20 cellular contexts compared by ENCODE assay signal in the genomic region with DNA sequence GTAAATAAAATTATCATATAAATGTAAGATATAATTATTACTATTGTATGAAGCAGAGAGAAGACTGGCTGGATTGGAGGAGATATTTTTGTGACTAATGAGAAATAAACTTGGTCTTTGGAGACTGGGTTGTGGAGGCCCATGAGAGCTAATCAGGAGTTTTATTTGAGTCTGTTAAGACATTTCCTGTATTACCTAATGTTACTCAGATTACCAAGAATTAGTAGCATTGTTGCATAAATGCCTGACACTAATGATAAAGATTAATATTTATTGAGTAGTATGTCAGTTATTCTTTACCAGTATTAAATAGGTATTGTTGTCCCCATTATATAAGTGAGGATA.
"Had no signal": no experiment of that assay in that cellular context is flagged by ENCODE, and none has a peak within 500 bp of the region (broad histone marks: within the 10 kb centered on the region; RNA-seq: fewer than 3 reads in every experiment).

No MANE protein-coding gene starts in this region.

- H3K4me3 ChIP-seq: breast epithelium, left lung, neural progenitor cell, prostate gland, spleen, testis, uterus had no signal

- H3K27me3 ChIP-seq: breast epithelium, left lung, neural progenitor cell, spleen, testis, uterus had no signal

- H3K27ac ChIP-seq: breast epithelium, epithelial cell of prostate, left lung, neural progenitor cell, prostate gland, spleen, testis, uterus had no signal

- DNase-seq: activated naive CD4-positive, alpha-beta T cell; activated naive CD8-positive, alpha-beta T cell treated with anti-CD3 and anti-CD28 coated beads for 36 hours; activated T-cell treated with anti-CD3 and anti-CD28 coated beads, Interleukin-2, amount 50 U/mL, for 24 hours; amniotic stem cell; cerebellar nuclear complex; cortex of kidney; endodermal cell; foreskin melanocyte; left lung; naive thymus-derived CD8-positive, alpha-beta T cell; spleen; stimulated activated CD4-positive, alpha-beta T cell treated with anti-CD3 and anti-CD28 coated beads, Interleukin-4, amount 100 ng/mL, for 1 hour; stimulated activated naive CD4-positive, alpha-beta T cell; testis; trophoblast cell; uterus had no signal

- H3K36me3 ChIP-seq: breast epithelium, neural progenitor cell, prostate gland, uterus had no signal

- H3K4me1 ChIP-seq: breast epithelium, prostate gland, uterus had no signal

- H3K9me3 ChIP-seq: breast epithelium, left lung, prostate gland, spleen, testis, uterus had no signal
